Comparison of ENCODE assay signal across 30 cellular contexts in the genomic region with DNA sequence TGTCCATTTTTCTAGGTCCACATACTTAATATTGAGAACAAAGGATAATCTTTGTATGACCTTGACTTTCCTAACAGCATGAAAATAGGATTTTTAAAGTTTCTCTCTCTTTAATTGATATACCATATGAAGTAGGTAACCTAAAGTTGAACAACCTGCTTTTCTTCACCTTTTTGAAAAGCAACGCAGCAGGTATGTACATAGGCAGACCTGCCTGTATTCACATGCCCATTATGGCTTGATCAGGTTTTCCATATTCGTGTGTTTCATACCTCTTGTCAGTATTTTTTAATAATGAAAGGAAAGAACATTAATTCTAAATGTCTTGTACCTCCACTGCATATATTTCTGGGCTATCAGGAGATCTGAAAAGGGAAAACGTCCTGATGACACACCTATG. TPM values are rescaled to one million over a fixed set of nuclear protein-coding genes. Genes with fewer than 3 reads are reported as not detected.
A peak's percentile ranks its signal among the peaks of the same experiment; 100 is the strongest.
DNase-seq lines count a peak whose midpoint lies in the region; ATAC-seq, FAIRE-seq and TF ChIP-seq lines count a peak whose summit lies in the region.
"Had no signal": no experiment of that assay in that cellular context is flagged by ENCODE, and none has a peak within 500 bp of the region (broad histone marks: within the 10 kb centered on the region; RNA-seq: fewer than 3 reads in every experiment).

No MANE protein-coding gene starts in this region.

- H4K20me1 ChIP-seq in IMR-90 (ENCODE audit: insufficient read depth, low read length) = no peaks in the 10 kb centered on the region

- no peak overlapping the region for H2BK20ac ChIP-seq in IMR-90 (ENCODE audit: low read depth, low read length)

- TF ChIP-seq EP300 in stomach (IDR thresholded peaks at IDR 0.05) = no peak

- no peak for DNase-seq in IMR-90
- peak; percentile 52 for DNase-seq in bronchial epithelial cell (ENCODE audit: low read depth)
- no peak for DNase-seq in stomach
- DNase-seq in DMS114 treated with DMSO at 0.1 percent for 48 hours (lab: John Stamatoyannopoulos, UW; ENCODE audit: unreplicated experiment) = no peak
- no peak for DNase-seq in GM10266 (ENCODE audit: extremely low spot score)
- DNase-seq in lower leg skin (ENCODE audit: low spot score in 2 of 2) = no peak
- DNase-seq: activated CD4-positive, CD25-positive, alpha-beta regulatory T cell treated with anti-CD3 and anti-CD28 coated beads, Interleukin-2, amount 50 U/mL, for 72 hours; activated naive CD4-positive, alpha-beta T cell; activated T-cell treated with anti-CD3 and anti-CD28 coated beads, Interleukin-2, amount 50 U/mL, for 4 hours; amygdala; CD4-positive, alpha-beta memory T cell; DMS53; GDM1; left colon; midbrain; MV-4-11; NCI-H187 treated with DMSO at 0.1 percent for 48 hours; NCI-H446; OCI-M1; posterior cingulate gyrus; SHP77; sigmoid colon; T-cell had no signal

- no CpG with 5 or more reads among the region's 3 CpGs for WGBS in IMR-90 (ENCODE audit: extremely low coverage in 2 of 2, insufficient read length in 1 of 2), 2 experiments
- WGBS in stomach, 5 donors = 59 to 74% (median 67%) methylated on average over 3 of the region's 3 CpGs
- WGBS in lower leg skin, 2 donors = 45 to 53% methylated on average over 3 of the region's 3 CpGs

- TF ChIP-seq POLR2A in IMR-90 (IDR thresholded peaks at IDR 0.05; ENCODE audit: low read depth, low read length) = no peak
- no peak for TF ChIP-seq POLR2A in stomach (IDR thresholded peaks at IDR 0.05)
- no peak for TF ChIP-seq POLR2A in lower leg skin (IDR thresholded peaks at IDR 0.05)

- no peak for TF ChIP-seq RAD21 in IMR-90 (IDR thresholded peaks at IDR 0.05; ENCODE audit: low read length)

- H3K4ac ChIP-seq in IMR-90 (ENCODE audit: low read depth, low read length) = no peak overlapping the region

- H3K4me3 ChIP-seq in IMR-90 (ENCODE audit: insufficient read depth, low read depth, low read length) = no peak overlapping the region
- H3K4me3 ChIP-seq in bronchial epithelial cell (ENCODE audit: low read depth, low read length) = no peak overlapping the region
- H3K4me3 ChIP-seq in iPS-18a (ENCODE audit: low read length) = peak overlapping the region; percentile 69
- H3K4me3 ChIP-seq in stomach = no peak overlapping the region
- H3K4me3 ChIP-seq in lower leg skin (ENCODE audit: low read depth, poor library complexity, severe bottlenecking) = no peak overlapping the region
- H3K4me3 ChIP-seq: sigmoid colon, vagina had no signal

- peaks cover 3% of the 10 kb centered on the region; the same call in 1 of the 2 replicates for H3K9me1 ChIP-seq in IMR-90 (ENCODE audit: insufficient read depth, low read length)

- no peak overlapping the region for H3K9ac ChIP-seq in IMR-90 (ENCODE audit: low read depth, low read length)
- H3K9ac ChIP-seq in iPS-18a (ENCODE audit: low read length) = no peak overlapping the region
- H3K9ac ChIP-seq: KMS-11 had no signal

- H3K4me2 ChIP-seq in IMR-90 (ENCODE audit: low read depth, low read length) = no peak overlapping the region
- H3K4me2 ChIP-seq: KMS-11 had no signal

- POLR2A ChIA-PET in IMR-90 (lab: Charles Lee; ENCODE audit: unreplicated experiment) = no interaction called here

- no TSS peak for BruUV-seq in IMR-90 (replicated peaks; lab: Mats Ljungman, UMichigan)

- no peaks in the 10 kb centered on the region for H3K27me3 ChIP-seq in IMR-90 (ENCODE audit: control insufficient read depth, insufficient read depth, low read length)
- H3K27me3 ChIP-seq in bronchial epithelial cell (ENCODE audit: control insufficient read depth, insufficient read depth, low read length) = no peaks in the 10 kb centered on the region
- no peaks in the 10 kb centered on the region for H3K27me3 ChIP-seq in iPS-18a (ENCODE audit: control insufficient read depth, insufficient read depth, low read length)
- no peaks in the 10 kb centered on the region for H3K27me3 ChIP-seq in stomach
- H3K27me3 ChIP-seq: sigmoid colon, vagina had no signal

- ATAC-seq in IMR-90 (ENCODE audit: low read depth) = no peak
- ATAC-seq: activated T-cell treated with anti-CD3 and anti-CD28 coated beads, Interleukin-2, amount 50 U/mL, for 4 hours; natural killer cell treated with Interleukin-12 subunit alpha and Interleukin-12 subunit beta and Interleukin-15 and Interleukin-18, amount 100 ng/mL, for 72 hours; T-cell had no signal

- peak overlapping the region; percentile 49; the same call in 1 of the 2 replicates for H3K23ac ChIP-seq in IMR-90 (ENCODE audit: low read depth, low read length)

- no peak overlapping the region for H2AK5ac ChIP-seq in IMR-90 (ENCODE audit: low read depth, low read length)

- H2AK9ac ChIP-seq in IMR-90 (replicated peaks; ENCODE audit: low read depth, low read length, poor library complexity) = no peak overlapping the region

- H3K14ac ChIP-seq in IMR-90 (replicated peaks; ENCODE audit: low read depth, low read length) = 0 out of 2 replicates have a peak overlapping the region, but pooled peaks have one; percentile 34

- H3K4me1 ChIP-seq in IMR-90 (ENCODE audit: control insufficient read depth, insufficient read depth, low read length) = peaks cover 4% of the 10 kb centered on the region; the same call in 1 of the 2 replicates
- H3K4me1 ChIP-seq in iPS-18a (ENCODE audit: control insufficient read depth, low read depth, low read length) = peaks cover 29% of the 10 kb centered on the region
- H3K4me1 ChIP-seq in stomach = peaks cover 0 to 20% (median 6%) of the 10 kb centered on the region in 4 donors

- H2BK5ac ChIP-seq in IMR-90 (ENCODE audit: low read depth, low read length, poor library complexity, severe bottlenecking) = no peak overlapping the region

- no peaks in the 10 kb centered on the region for H3K36me3 ChIP-seq in IMR-90 (ENCODE audit: control insufficient read depth, insufficient read depth, low read length)
- H3K36me3 ChIP-seq in bronchial epithelial cell (ENCODE audit: control insufficient read depth, insufficient read depth, low read length) = no peaks in the 10 kb centered on the region
- H3K36me3 ChIP-seq in iPS-18a (ENCODE audit: control insufficient read depth, low read depth, low read length) = no peaks in the 10 kb centered on the region
- no peaks in the 10 kb centered on the region for H3K36me3 ChIP-seq in stomach
- H3K36me3 ChIP-seq: sigmoid colon, vagina had no signal

- H3K18ac ChIP-seq in IMR-90 (ENCODE audit: low read depth, low read length) = no peak overlapping the region

- dilution Hi-C loops in IMR-90 (cut with HindIII; ENCODE audit: low sequenced_read_pairs, unreplicated experiment) = no loop called here

- no peak overlapping the region for H2BK120ac ChIP-seq in IMR-90 (ENCODE audit: low read depth, low read length)

- intact Hi-C loops in IMR-90 (cut with micrococcal nuclease) (no loop called here), stomach (cut with DNase I; ENCODE audit: low total_unique reads) (no loop called here), lower leg skin (cut with DNase I; ENCODE audit: low total_unique reads) (no loop called here)

- H2BK15ac ChIP-seq in IMR-90 (ENCODE audit: low read depth, low read length) = no peak overlapping the region

- H2AFZ ChIP-seq in IMR-90 (replicated peaks; ENCODE audit: low read length, poor library complexity) = no peak overlapping the region

- H3K27ac ChIP-seq in IMR-90 (ENCODE audit: insufficient read depth, low read length) (no peak overlapping the region), iPS-18a (ENCODE audit: low read length) (no peak overlapping the region), stomach (peak overlapping the region in 3 of 5 donors; percentile 10 to 73 (median 68))
- H3K27ac ChIP-seq: epithelial cell of prostate, KMS-11, vagina had no signal

- H3K56ac ChIP-seq in IMR-90 (ENCODE audit: extremely low read depth, insufficient read depth, low read length) = no peak overlapping the region

- H4K5ac ChIP-seq in IMR-90 (ENCODE audit: low read depth, low read length) = no peak overlapping the region

- no peak overlapping the region for H4K8ac ChIP-seq in IMR-90 (ENCODE audit: low read depth in 2 of 2, low read length in 2 of 2)

- no peaks in the 10 kb centered on the region; a peak in 1 of 4 replicates for H3K79me1 ChIP-seq in IMR-90 (ENCODE audit: low read depth in 1 of 2, low read length in 2 of 2)

- no peak overlapping the region for H4K91ac ChIP-seq in IMR-90 (ENCODE audit: insufficient read depth, low read depth, low read length)

- CTCF ChIA-PET in IMR-90 (lab: Yijun Ruan, JAX) = interaction anchor here (0.6 to 0.7 kb wide), 3 partner anchors 15 to 217 kb away, joined by 3 to 4 read pairs (median 3); no protein-coding TSS in a partner anchor

- H3K9me3 ChIP-seq in IMR-90 (ENCODE audit: control insufficient read depth, insufficient read depth, low read length) (peaks cover 3% of the 10 kb centered on the region; the same call in 1 of the 2 replicates), iPS-18a (ENCODE audit: control insufficient read depth, low read depth, low read length) (no peaks in the 10 kb centered on the region), stomach (peaks cover 0 to 8% (median 7%) of the 10 kb centered on the region in 4 donors)
- H3K9me3 ChIP-seq: sigmoid colon, vagina had no signal

- FAIRE-seq in bronchial epithelial cell (lab: Jason Lieb, UNC) = no peak
- FAIRE-seq: HTR-8/SVneo had no signal

- in situ Hi-C loops in IMR-90 (cut with MboI; ENCODE audit: low sequenced_read_pairs) = no loop called here

- TF ChIP-seq CTCF in IMR-90 (conservative IDR thresholded peaks at IDR 0.05; ENCODE audit: low read depth, low read length) = no peak
- no peak for TF ChIP-seq CTCF in bronchial epithelial cell (IDR thresholded peaks at IDR 0.05; ENCODE audit: insufficient read depth, low read length, severe bottlenecking)
- TF ChIP-seq CTCF in stomach (IDR thresholded peaks at IDR 0.05) = no peak
- TF ChIP-seq CTCF in GM10266 (IDR thresholded peaks at IDR 0.05; ENCODE audit: control insufficient read depth, insufficient read depth, low read depth, missing control alignments) = no peak
- TF ChIP-seq CTCF in lower leg skin (IDR thresholded peaks at IDR 0.05) = no peak

TF ChIP-seq in IMR-90, 13 proteins besides CTCF, POLR2A, EP300 and RAD21 (continues in another document):
- TF ChIP-seq, protein P1, sequence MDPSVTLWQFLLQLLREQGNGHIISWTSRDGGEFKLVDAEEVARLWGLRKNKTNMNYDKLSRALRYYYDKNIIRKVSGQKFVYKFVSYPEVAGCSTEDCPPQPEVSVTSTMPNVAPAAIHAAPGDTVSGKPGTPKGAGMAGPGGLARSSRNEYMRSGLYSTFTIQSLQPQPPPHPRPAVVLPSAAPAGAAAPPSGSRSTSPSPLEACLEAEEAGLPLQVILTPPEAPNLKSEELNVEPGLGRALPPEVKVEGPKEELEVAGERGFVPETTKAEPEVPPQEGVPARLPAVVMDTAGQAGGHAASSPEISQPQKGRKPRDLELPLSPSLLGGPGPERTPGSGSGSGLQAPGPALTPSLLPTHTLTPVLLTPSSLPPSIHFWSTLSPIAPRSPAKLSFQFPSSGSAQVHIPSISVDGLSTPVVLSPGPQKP (IDR thresholded peaks at IDR 0.05; ENCODE audit: borderline replicate concordance, low read depth, low read length) = no peak

RNA-seq across cellular contexts. Expression of a gene that starts 1.5 kb away (rescaled TPM):
- total RNA-seq in IMR-90 (2012; rRNA removed) (49.2 and 62.2 TPM in 2 replicates), bronchial epithelial cell (0.13 and 1.6 TPM in 2 replicates), stomach (10 to 100 TPM in 4 of 5 donors, 1 to 10 TPM in 1; 2.7 to 98.8 (median 15.2) TPM), lower leg skin (1 to 10 TPM; 1.2 to 3.6 (median 1.9) TPM)
- polyA plus RNA-seq in IMR-90 (2012; rRNA removed) (38.2 and 44.3 TPM in 2 replicates), stomach (1 to 10 TPM; 1.1 to 5.8 (median 1.9) TPM)
- 21.1 and 26.2 TPM in 2 replicates for polyA plus RNA-seq in IMR-90 (2012; cell fraction: cytosol; rRNA removed)
- 62.0 and 66.3 TPM in 2 replicates for polyA plus RNA-seq in IMR-90 (2012; cell fraction: nucleus; rRNA removed; ENCODE audit: low replicate concordance)
- total RNA-seq: activated CD8-positive, alpha-beta memory T cell treated with anti-CD3 and anti-CD28 coated beads for 36 hours; activated T-cell treated with anti-CD3 and anti-CD28 coated beads, Interleukin-2, amount 50 U/mL, for 4 hours; CD4-positive, alpha-beta memory T cell; natural killer cell treated with Interleukin-12 subunit alpha and Interleukin-12 subunit beta and Interleukin-15 and Interleukin-18, amount 100 ng/mL, for 72 hours had no signal
- polyA plus RNA-seq: CD4-positive, alpha-beta memory T cell had no signal

Comparison
In these comparisons a context has a peak if more than half of its experiments do, and no peak if none do; other contexts are left out.
1. H3K27ac ChIP-seq: peak in stomach (3 of 5); none in IMR-90 (single experiment) and iPS-18a (single experiment).